Comparison of ENCODE assay signal across 1 cellular context in the genomic region with DNA sequence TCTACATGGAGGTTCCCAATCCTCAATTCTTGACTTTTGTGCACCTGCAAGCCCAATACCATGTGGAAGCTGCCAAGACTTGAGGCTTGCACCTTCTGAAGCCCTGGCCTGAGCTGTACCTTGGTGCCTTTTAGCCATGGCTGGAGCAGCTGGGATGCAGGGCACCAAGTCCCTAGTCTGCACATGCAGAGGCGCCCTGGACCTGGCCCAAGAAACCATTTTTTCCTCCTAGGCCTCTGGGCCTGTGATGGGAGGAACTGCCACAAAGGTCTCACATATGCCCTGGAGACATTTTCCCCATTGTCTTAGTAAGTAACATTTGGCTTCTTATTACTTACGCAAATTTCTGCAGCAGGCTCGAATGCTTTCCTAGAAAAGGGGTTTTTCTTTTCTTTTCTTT.
TF ChIP-seq lines count a peak whose summit lies in the region.

No MANE protein-coding gene starts in this region.

TF ChIP-seq in HEK293, 187 proteins besides CTCF, POLR2A, EP300 and RAD21 (continued from another document):
- TF ChIP-seq ZNF776 (tag by site-specific recombination; IDR thresholded peaks at IDR 0.05; ENCODE audit: borderline replicate concordance), result no peak
